In genomic region chr1:93681095-93681548, GRCh38 we compare ENCODE assay signal across 9 cellular contexts. TPM values are rescaled to one million over a fixed set of nuclear protein-coding genes. Genes with fewer than 3 reads are reported as not detected.
DNase-seq lines count a peak whose midpoint lies in the region; ATAC-seq and TF ChIP-seq lines count a peak whose summit lies in the region.
"Had no signal": no experiment of that assay in that cellular context is flagged by ENCODE, and none has a peak within 500 bp of the region (broad histone marks: within the 10 kb centered on the region; RNA-seq: fewer than 3 reads in every experiment).

No MANE protein-coding gene starts in this region.

- no peaks in the 10 kb centered on the region for H3K79me2 ChIP-seq in parathyroid adenoma

- peak overlapping the region; percentile 76 for H3K4me2 ChIP-seq in parathyroid adenoma (ENCODE audit: low read length)

- H3K9ac ChIP-seq in parathyroid adenoma: no peak overlapping the region

- no peaks in the 10 kb centered on the region for H3K36me3 ChIP-seq in parathyroid adenoma (ENCODE audit: control insufficient read depth, insufficient read depth, low read length)

- ATAC-seq in activated CD4-positive, CD25-positive, alpha-beta regulatory T cell treated with anti-CD3 and anti-CD28 coated beads, Interleukin-2, amount 50 U/mL, for 24 hours: peak; percentile 8 to 40
- ATAC-seq in HG02938 (IDR thresholded peaks at IDR 0.05; ENCODE audit: unreplicated experiment) (peak; percentile 35), foreskin keratinocyte (peak; percentile 6)

- peak overlapping the region; percentile 93 for H3K27ac ChIP-seq in foreskin keratinocyte
- H3K27ac ChIP-seq in parathyroid adenoma: peak overlapping the region; percentile 27

- H3K4me3 ChIP-seq in WI38 (ENCODE audit: low read depth, low read length): peak overlapping the region; percentile 86
- peak overlapping the region; percentile 39 for H3K4me3 ChIP-seq in parathyroid adenoma (ENCODE audit: low read depth, low read length)

- peak overlapping the region; percentile 81 for H2AFZ ChIP-seq in parathyroid adenoma

- H3K4me1 ChIP-seq in foreskin keratinocyte: peaks cover 35% of the 10 kb centered on the region
- peaks cover 16% of the 10 kb centered on the region for H3K4me1 ChIP-seq in parathyroid adenoma

- H3K9me3 ChIP-seq in parathyroid adenoma (ENCODE audit: control insufficient read depth, low read length): no peaks in the 10 kb centered on the region

- DNase-seq in activated CD4-positive, CD25-positive, alpha-beta regulatory T cell treated with anti-CD3 and anti-CD28 coated beads, Interleukin-2, amount 50 U/mL, for 72 hours: no peak
- DNase-seq in foreskin keratinocyte: no peak
- no peak for DNase-seq in OCI-M2 (lab: John Stamatoyannopoulos, UW; ENCODE audit: unreplicated experiment)
- DNase-seq in NCI-H1048 (lab: John Stamatoyannopoulos, UW): no peak
- DNase-seq: DND-41 had no signal

- H3K27me3 ChIP-seq in foreskin keratinocyte (no peaks in the 10 kb centered on the region), parathyroid adenoma (ENCODE audit: control insufficient read depth, insufficient read depth, low read length) (no peaks in the 10 kb centered on the region)

- no peak for TF ChIP-seq CTCF in WI38 (IDR thresholded peaks at IDR 0.05; ENCODE audit: low read depth, low read length)
- TF ChIP-seq CTCF in foreskin keratinocyte (conservative IDR thresholded peaks at IDR 0.05): no peak
- TF ChIP-seq CTCF in parathyroid adenoma (IDR thresholded peaks at IDR 0.05): no peak

RNA-seq across cellular contexts. Expression of gene BCAR3, which starts 0.5 kb away (rescaled TPM):
- total RNA-seq in foreskin keratinocyte: 138 and 139 TPM in 2 replicates
- 71.2 and 80.6 TPM in 2 replicates for polyA plus RNA-seq in foreskin keratinocyte
